Comparison of ENCODE assay signal across 22 cellular contexts in genomic region chr13:106721599-106721998, GRCh38.
"Had no signal": no experiment of that assay in that cellular context is flagged by ENCODE, and none has a peak within 500 bp of the region (broad histone marks: within the 10 kb centered on the region; RNA-seq: fewer than 3 reads in every experiment).

No MANE protein-coding gene starts in this region.

- H3K27ac ChIP-seq: coronary artery, esophagus muscularis mucosa, foreskin keratinocyte, gastroesophageal sphincter, heart right ventricle, left lung, parathyroid adenoma, right lobe of liver, suprapubic skin, transverse colon, upper lobe of right lung, uterus had no signal

- H3K9ac ChIP-seq: parathyroid adenoma had no signal

- DNase-seq: dermis blood vessel endothelial cell; effector memory CD4-positive, alpha-beta T cell; foreskin keratinocyte; glutamatergic neuron; heart right ventricle; hippocampal formation; left cardiac atrium; left lung; natural killer cell; right lobe of liver; small intestine; stimulated activated CD4-positive, alpha-beta T cell treated with anti-CD3 and anti-CD28 coated beads, Interleukin-15, amount 100 ng/mL, for 24 hours; stimulated activated CD4-positive, alpha-beta T cell treated with anti-CD3 and anti-CD28 coated beads, Interleukin-2, amount 100 ng/mL, for 48 hours; stimulated activated naive B cell treated with anti-CD40 and anti-IgM and Interleukin-4, amounts not matched to agents 10 μg/mL and 1 μg/mL and 100 μg/mL, for 72 hours; transverse colon; upper lobe of right lung; uterus had no signal

- H3K4me1 ChIP-seq: foreskin keratinocyte, left lung, parathyroid adenoma, right lobe of liver, suprapubic skin, transverse colon, upper lobe of right lung, uterus had no signal

- H2AFZ ChIP-seq: parathyroid adenoma had no signal

- H3K36me3 ChIP-seq: esophagus muscularis mucosa, gastroesophageal sphincter, heart right ventricle, left lung, right lobe of liver, suprapubic skin, transverse colon, upper lobe of right lung, uterus had no signal

- H3K9me3 ChIP-seq: esophagus muscularis mucosa, gastroesophageal sphincter, right lobe of liver, suprapubic skin, upper lobe of right lung, uterus had no signal

- H3K27me3 ChIP-seq: esophagus muscularis mucosa, foreskin keratinocyte, gastroesophageal sphincter, heart right ventricle, left lung, right lobe of liver, suprapubic skin, transverse colon, upper lobe of right lung, uterus had no signal

- H3K4me3 ChIP-seq: coronary artery, esophagus muscularis mucosa, gastroesophageal sphincter, heart right ventricle, left lung, right lobe of liver, suprapubic skin, transverse colon, upper lobe of right lung, uterus had no signal

- H3K79me2 ChIP-seq: parathyroid adenoma had no signal
